ENCODE assay signal across 25 cellular contexts in the genomic region with DNA sequence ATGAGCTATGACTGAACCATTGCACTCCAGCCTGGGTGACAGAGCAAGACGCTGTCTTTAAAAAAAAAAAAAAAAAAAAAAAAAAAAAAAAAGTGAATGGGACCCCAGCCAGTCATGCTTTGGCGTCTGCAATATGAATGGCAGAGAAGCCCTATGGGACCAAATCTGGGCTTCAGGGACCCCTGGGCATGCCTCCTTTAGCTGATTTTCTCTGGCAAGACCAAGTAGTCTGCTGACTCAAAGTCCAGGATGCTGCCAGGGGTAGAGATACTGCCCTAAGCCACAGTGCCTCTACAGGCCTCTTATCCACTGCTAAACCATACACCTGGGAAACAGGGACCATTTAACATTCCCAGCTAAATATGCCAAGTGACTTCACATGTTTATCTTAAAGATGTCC. TPM values are rescaled to one million over a fixed set of nuclear protein-coding genes. Genes with fewer than 3 reads are reported as not detected.
DNase-seq lines count a peak whose midpoint lies in the region; ATAC-seq and TF ChIP-seq lines count a peak whose summit lies in the region.
"Had no signal": no experiment of that assay in that cellular context is flagged by ENCODE, and none has a peak within 500 bp of the region (broad histone marks: within the 10 kb centered on the region; RNA-seq: fewer than 3 reads in every experiment).

No MANE protein-coding gene starts in this region.

- H2AFZ ChIP-seq in SK-N-SH (ENCODE audit: low read depth) = no peak overlapping the region

- no peaks in the 10 kb centered on the region for H3K9me3 Mint-ChIP-seq in activated CD4-positive, alpha-beta T cell treated with anti-CD3 and anti-CD28 coated beads for 36 hours (ENCODE audit: low read depth)
- H3K9me3 Mint-ChIP-seq in activated CD4-positive, alpha-beta T cell treated with anti-CD3 and anti-CD28 coated beads, Interleukin-2, amount 10 ng/mL, durations not matched to agents 24 days and 14 days = no peaks in the 10 kb centered on the region
- H3K9me3 Mint-ChIP-seq: activated CD4-positive, alpha-beta T cell treated with anti-CD3 and anti-CD28 coated beads, Interleukin-2, amount 10 ng/mL, durations not matched to agents 7 days and 5 days; mesothelial cell of epicardium; nephron; type B pancreatic cell had no signal

- POLR2A ChIA-PET in activated CD4-positive, alpha-beta T cell treated with anti-CD3 and anti-CD28 coated beads for 36 hours (lab: Charles Lee) = interaction anchor here (0.6 kb wide), 1 partner anchor 306 kb away, joined by 8 read pairs; no protein-coding TSS in a partner anchor
- POLR2A ChIA-PET in SK-N-SH (lab: Yijun Ruan, JAX) = no interaction called here

- TF ChIP-seq EP300 in SK-N-SH (IDR thresholded peaks at IDR 0.05; ENCODE audit: borderline replicate concordance in 1 of 2, low read depth in 1 of 2, low read length in 1 of 2) (no peak), upper lobe of left lung (IDR thresholded peaks at IDR 0.05) (no peak)

- WGBS in SK-N-SH (ENCODE audit: low lambda C conversion rate) = 67% methylated on average over 2 of the region's 2 CpGs
- 67 to 70% methylated on average over 1 of the region's 2 CpGs for WGBS in upper lobe of left lung, 2 donors

- peaks cover 30 to 56% of the 10 kb centered on the region in 2 experiments for H3K4me1 ChIP-seq in SK-N-SH (ENCODE audit: control insufficient read depth in 1 of 2, insufficient read depth in 2 of 2, low read depth in 1 of 2, low read length in 1 of 2)
- peaks cover 6 to 24% (median 14%) of the 10 kb centered on the region in 4 donors for H3K4me1 ChIP-seq in upper lobe of left lung

- H3K36me3 ChIP-seq in SK-N-SH (replicated peaks in 1 of 2; ENCODE audit: control insufficient read depth in 1 of 2, insufficient read depth in 2 of 2, low read length in 1 of 2) = peaks cover 66 to 75% of the 10 kb centered on the region in 2 experiments
- H3K36me3 ChIP-seq in upper lobe of left lung = peaks cover 4 to 87% (median 40%) of the 10 kb centered on the region in 4 donors

- H3K4me3 ChIP-seq in SK-N-SH (ENCODE audit: low read depth in 2 of 2, low read length in 1 of 2) (no peak overlapping the region), upper lobe of left lung (no peak overlapping the region)
- H3K4me3 ChIP-seq: BLaER1, skin epidermis, stomach had no signal

- TF ChIP-seq POLR2A in GM18951 (IDR thresholded peaks at IDR 0.05; ENCODE audit: extremely low read depth, insufficient read depth, insufficient read length) (peak; percentile 21), upper lobe of left lung (IDR thresholded peaks at IDR 0.05) (no peak)

- H4K20me1 ChIP-seq in SK-N-SH (ENCODE audit: insufficient read depth) = peaks cover 71% of the 10 kb centered on the region

- TF ChIP-seq RAD21 in SK-N-SH (IDR thresholded peaks at IDR 0.05; ENCODE audit: low read length) = no peak

- intact Hi-C loops in activated CD4-positive, alpha-beta T cell treated with anti-CD3 and anti-CD28 coated beads for 36 hours (cut with DNase I, micrococcal nuclease) = loop anchor here (5.0 to 10.0 kb wide), 6 partner anchors 129 to 944 kb away; a partner anchor contains a TSS
- intact Hi-C loops in activated CD4-positive, alpha-beta T cell treated with anti-CD3 and anti-CD28 coated beads, Interleukin-2, amount 10 ng/mL, durations not matched to agents 24 days and 14 days (cut with micrococcal nuclease) = loop anchor here (10.0 kb wide), 3 partner anchors 86 to 736 kb away; a partner anchor contains a TSS
- intact Hi-C loops in left colon (cut with DNase I, micrococcal nuclease) = no loop called here

- peak overlapping the region; percentile 90 for H3K27ac Mint-ChIP-seq in activated CD4-positive, alpha-beta T cell treated with anti-CD3 and anti-CD28 coated beads for 36 hours
- H3K27ac Mint-ChIP-seq in activated CD4-positive, alpha-beta T cell treated with anti-CD3 and anti-CD28 coated beads, Interleukin-2, amount 10 ng/mL, durations not matched to agents 24 days and 14 days = no peak overlapping the region

- no peak for ATAC-seq in activated CD4-positive, alpha-beta T cell treated with anti-CD3 and anti-CD28 coated beads for 36 hours
- peak; percentile 29 for ATAC-seq in left colon
- ATAC-seq in upper lobe of left lung (ENCODE audit: low FRiP score in 2 of 2) = no peak
- no peak for ATAC-seq in GM21526 (IDR thresholded peaks at IDR 0.05; ENCODE audit: low FRiP score, unreplicated experiment)

- H3K27me3 Mint-ChIP-seq in activated CD4-positive, alpha-beta T cell treated with anti-CD3 and anti-CD28 coated beads for 36 hours = no peaks in the 10 kb centered on the region
- no peaks in the 10 kb centered on the region for H3K27me3 Mint-ChIP-seq in activated CD4-positive, alpha-beta T cell treated with anti-CD3 and anti-CD28 coated beads, Interleukin-2, amount 10 ng/mL, durations not matched to agents 24 days and 14 days
- H3K27me3 Mint-ChIP-seq: activated CD4-positive, alpha-beta T cell treated with anti-CD3 and anti-CD28 coated beads, Interleukin-2, amount 10 ng/mL, durations not matched to agents 7 days and 5 days; progenitor cell of endocrine pancreas; type B pancreatic cell had no signal

- H3K9me3 ChIP-seq in SK-N-SH = no peaks in the 10 kb centered on the region
- no peaks in the 10 kb centered on the region for H3K9me3 ChIP-seq in upper lobe of left lung
- H3K9me3 ChIP-seq: BLaER1, stomach had no signal

- peaks cover 50% of the 10 kb centered on the region for H3K4me1 Mint-ChIP-seq in activated CD4-positive, alpha-beta T cell treated with anti-CD3 and anti-CD28 coated beads for 36 hours
- peaks cover 35% of the 10 kb centered on the region for H3K4me1 Mint-ChIP-seq in activated CD4-positive, alpha-beta T cell treated with anti-CD3 and anti-CD28 coated beads, Interleukin-2, amount 10 ng/mL, durations not matched to agents 24 days and 14 days

- H3K4me3 Mint-ChIP-seq in activated CD4-positive, alpha-beta T cell treated with anti-CD3 and anti-CD28 coated beads for 36 hours = no peak overlapping the region
- no peak overlapping the region for H3K4me3 Mint-ChIP-seq in activated CD4-positive, alpha-beta T cell treated with anti-CD3 and anti-CD28 coated beads, Interleukin-2, amount 10 ng/mL, durations not matched to agents 24 days and 14 days
- H3K4me3 Mint-ChIP-seq: activated CD4-positive, alpha-beta T cell treated with anti-CD3 and anti-CD28 coated beads, Interleukin-2, amount 10 ng/mL, durations not matched to agents 7 days and 5 days; mesothelial cell of epicardium had no signal

- TF ChIP-seq CTCF in SK-N-SH (IDR thresholded peaks at IDR 0.05) (peak; percentile 15; the same call in 1 of the 2 replicates), upper lobe of left lung (IDR thresholded peaks at IDR 0.05) (no peak)

- CTCF ChIA-PET in activated CD4-positive, alpha-beta T cell treated with anti-CD3 and anti-CD28 coated beads for 36 hours (lab: Charles Lee) = no interaction called here
- CTCF ChIA-PET in SK-N-SH (lab: Yijun Ruan, JAX) = interaction anchor here (1.0 kb wide), 1 partner anchor 385 kb away, joined by 3 read pairs; no protein-coding TSS in a partner anchor

- no peaks in the 10 kb centered on the region for H3K9me2 ChIP-seq in SK-N-SH

- no peak for DNase-seq in activated CD4-positive, alpha-beta T cell treated with anti-CD3 and anti-CD28 coated beads for 36 hours
- DNase-seq in activated CD4-positive, alpha-beta T cell treated with anti-CD3 and anti-CD28 coated beads, Interleukin-2, amount 10 ng/mL, durations not matched to agents 24 days and 14 days = no peak
- DNase-seq in SK-N-SH (no peak), left colon (no peak), upper lobe of left lung (no peak), NCI-H526 treated with DMSO at 0.1 percent for 48 hours (lab: John Stamatoyannopoulos, UW) (no peak)
- DNase-seq: 8988T; activated CD4-positive, alpha-beta T cell treated with anti-CD3 and anti-CD28 coated beads, Interleukin-2, amount 10 ng/mL, durations not matched to agents 7 days and 5 days; activated T-cell treated with anti-CD3 and anti-CD28 coated beads, Interleukin-2, amount 50 U/mL, for 1 hour; Calu3; caudate nucleus; HCEC 1CT; MV-4-11; NCI-H187; NK-92 treated with Interleukin-12 subunit alpha and Interleukin-12 subunit beta, amount 100 ng/mL, for 24 hours; stimulated activated CD4-positive, alpha-beta T cell treated with anti-CD3 and anti-CD28 coated beads, Interleukin-2, amount 100 ng/mL, for 48 hours; stomach had no signal

- peaks cover 43% of the 10 kb centered on the region for H3K79me2 ChIP-seq in SK-N-SH (ENCODE audit: insufficient read depth)

- peaks cover 67% of the 10 kb centered on the region for H3K36me3 Mint-ChIP-seq in activated CD4-positive, alpha-beta T cell treated with anti-CD3 and anti-CD28 coated beads for 36 hours (ENCODE audit: low read depth)
- peaks cover 68% of the 10 kb centered on the region for H3K36me3 Mint-ChIP-seq in activated CD4-positive, alpha-beta T cell treated with anti-CD3 and anti-CD28 coated beads, Interleukin-2, amount 10 ng/mL, durations not matched to agents 24 days and 14 days (ENCODE audit: low read depth)

- no peak overlapping the region for H3K4me2 ChIP-seq in SK-N-SH
- H3K4me2 ChIP-seq: BLaER1 had no signal

- peaks cover 82% of the 10 kb centered on the region for H3F3A ChIP-seq in SK-N-SH (replicated peaks; ENCODE audit: insufficient read depth)

- peak overlapping the region in 1 of 2 experiments; percentile 75; a peak in 1 of 4 replicates for H3K27ac ChIP-seq in SK-N-SH (ENCODE audit: low read depth in 2 of 2, low read length in 1 of 2)
- H3K27ac ChIP-seq in upper lobe of left lung = no peak overlapping the region
- H3K27ac ChIP-seq: BLaER1 had no signal

- in situ Hi-C loops in GM18951 (cut with MboI; ENCODE audit: low sequenced_read_pairs, unreplicated experiment) = no loop called here

- H3K27me3 ChIP-seq in SK-N-SH (ENCODE audit: insufficient read depth) = no peaks in the 10 kb centered on the region
- H3K27me3 ChIP-seq in upper lobe of left lung = no peaks in the 10 kb centered on the region
- H3K27me3 ChIP-seq: BLaER1, stomach had no signal

- no peak overlapping the region for H3K9ac ChIP-seq in SK-N-SH
- H3K9ac ChIP-seq: BLaER1 had no signal

RNA-seq across cellular contexts. Expression of a gene that starts 6.0 kb away (rescaled TPM):
- 1,000 to 10,000 TPM; 1,128 to 1,307 TPM for total RNA-seq in activated CD4-positive, alpha-beta T cell treated with anti-CD3 and anti-CD28 coated beads for 36 hours
- 1,047 and 1,054 TPM in 2 replicates for total RNA-seq in activated CD4-positive, alpha-beta T cell treated with anti-CD3 and anti-CD28 coated beads, Interleukin-2, amount 10 ng/mL, durations not matched to agents 24 days and 14 days
- polyA plus RNA-seq in SK-N-SH (2012; rRNA removed) = 2,440 and 2,716 TPM in 2 replicates
- polyA plus RNA-seq in SK-N-SH (2012; cell fraction: cytosol; rRNA removed) = 3,019 and 3,365 TPM in 2 replicates
- 414 and 750 TPM in 2 replicates for polyA plus RNA-seq in SK-N-SH (2012; cell fraction: nucleus; rRNA removed)
- 100 to 1,000 TPM; 855 to 940 TPM for total RNA-seq in left colon
- 100 to 1,000 TPM; 284 to 942 (median 575) TPM for total RNA-seq in upper lobe of left lung

RNA-seq across cellular contexts. Expression of a gene that starts 32.3 kb away (rescaled TPM):
- 10 to 100 TPM; 11.3 to 11.7 TPM for total RNA-seq in activated CD4-positive, alpha-beta T cell treated with anti-CD3 and anti-CD28 coated beads for 36 hours
- 8.1 and 8.3 TPM in 2 replicates for total RNA-seq in activated CD4-positive, alpha-beta T cell treated with anti-CD3 and anti-CD28 coated beads, Interleukin-2, amount 10 ng/mL, durations not matched to agents 24 days and 14 days
- 1.5 and 1.8 TPM in 2 replicates for polyA plus RNA-seq in SK-N-SH (2012; rRNA removed)
- 2.3 and 2.5 TPM in 2 replicates for polyA plus RNA-seq in SK-N-SH (2012; cell fraction: cytosol; rRNA removed)
- 0.47 and 0.80 TPM in 2 replicates for polyA plus RNA-seq in SK-N-SH (2012; cell fraction: nucleus; rRNA removed)
- total RNA-seq in left colon (1 to 10 TPM in 1 of 2 donors, under 1 TPM in 1; 0.61 to 1.6 TPM), upper lobe of left lung (under 1 TPM in 4 of 6 donors, not detected in 2; 0.14 to 0.44 (median 0.25) TPM)

RNA-seq across cellular contexts. Expression of a gene that starts 34.6 kb away (rescaled TPM):
- total RNA-seq in activated CD4-positive, alpha-beta T cell treated with anti-CD3 and anti-CD28 coated beads for 36 hours = under 1 TPM in 1 of 2 experiments, not detected in 1; 0.25 TPM
- not detected in 2 replicates for total RNA-seq in activated CD4-positive, alpha-beta T cell treated with anti-CD3 and anti-CD28 coated beads, Interleukin-2, amount 10 ng/mL, durations not matched to agents 24 days and 14 days
- 0.41 and 0.44 TPM in 2 replicates for polyA plus RNA-seq in SK-N-SH (2012; rRNA removed)
- 0.15 and 0.39 TPM in 2 replicates for polyA plus RNA-seq in SK-N-SH (2012; cell fraction: cytosol; rRNA removed)
- polyA plus RNA-seq in SK-N-SH (2012; cell fraction: nucleus; rRNA removed) = 0.43 and 0.94 TPM in 2 replicates
- 1 to 10 TPM in 1 of 2 donors, under 1 TPM in 1; 0.67 to 1.0 TPM for total RNA-seq in left colon
- 1 to 10 TPM in 2 of 6 donors, under 1 TPM in 1, not detected in 3; 0.54 to 2.1 (median 2.0) TPM for total RNA-seq in upper lobe of left lung
- total RNA-seq: activated CD4-positive, alpha-beta T cell treated with anti-CD3 and anti-CD28 coated beads, Interleukin-2, amount 10 ng/mL, durations not matched to agents 7 days and 5 days; Calu3 had no signal

Comparison
In these comparisons a context has a peak if more than half of its experiments do, and no peak if none do; other contexts are left out.
1. intact Hi-C loops: an anchor here in activated CD4-positive, alpha-beta T cell treated with anti-CD3 and anti-CD28 coated beads for 36 hours (5.0 to 10.0 kb wide) and activated CD4-positive, alpha-beta T cell treated with anti-CD3 and anti-CD28 coated beads, Interleukin-2, amount 10 ng/mL, durations not matched to agents 24 days and 14 days (10.0 kb wide); none called in left colon.